Comparison of ENCODE assay signal across 8 cellular contexts in the genomic region with DNA sequence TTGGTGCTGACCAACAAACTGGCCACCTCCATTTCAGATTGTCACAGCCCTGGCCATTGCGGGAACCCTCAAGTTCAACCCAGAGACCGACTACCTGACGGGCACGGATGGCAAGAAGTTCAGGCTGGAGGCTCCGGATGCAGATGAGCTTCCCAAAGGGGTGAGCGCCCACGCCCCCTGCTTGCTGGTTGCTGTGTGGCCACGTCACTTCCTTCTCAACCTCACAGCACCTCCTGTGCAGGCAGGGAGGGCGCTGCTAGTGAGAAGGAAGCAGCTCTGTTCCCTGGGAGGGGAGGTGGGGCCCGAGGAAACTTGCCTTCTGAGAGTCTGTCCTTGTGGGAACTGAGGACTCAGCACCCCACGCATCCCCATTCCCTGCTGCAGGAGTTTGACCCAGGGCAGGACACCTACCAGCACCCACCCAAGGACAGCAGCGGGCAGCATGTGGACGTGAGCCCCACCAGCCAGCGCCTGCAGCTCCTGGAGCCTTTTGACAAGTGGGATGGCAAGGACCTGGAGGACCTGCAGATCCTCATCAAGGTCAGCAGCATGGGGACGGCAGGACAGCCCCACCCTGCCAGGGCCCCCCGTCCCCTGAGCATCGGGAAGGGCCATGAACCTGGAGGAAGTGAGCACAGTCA.
DNase-seq lines count a peak whose midpoint lies in the region.

No MANE protein-coding gene starts in this region.

- DNase-seq in NCI-H69 (lab: John Stamatoyannopoulos, UW) (peak; percentile 30), hepatic stellate cell (ENCODE audit: low spot score) (peak; percentile 54), NCI-H748 treated with DMSO at 0.1 percent for 48 hours (lab: John Stamatoyannopoulos, UW) (no peak), NCI-H1105 treated with DMSO at 0.1 percent for 48 hours (lab: John Stamatoyannopoulos, UW) (no peak), COR-L47 (lab: John Stamatoyannopoulos, UW) (no peak), KBM-7 (no peak)
- peak; percentile 69 to 73 for DNase-seq in activated T-cell treated with anti-CD3 and anti-CD28 coated beads, Interleukin-2, amount 50 U/mL, for 48 hours
- DNase-seq in stimulated activated CD8-positive, alpha-beta memory T cell treated with anti-CD3 and anti-CD28 coated beads, Interleukin-2, amount 100 ng/mL, for 1 hour (ENCODE audit: low read depth in 2 of 2): peak; percentile 15 to 16

- in situ Hi-C loops in KBM-7 (cut with MboI; ENCODE audit: low pct_unique_long_range_greater_than_20kb, low sequenced_read_pairs): no loop called here

Comparison
In these comparisons a context has a peak if more than half of its experiments do, and no peak if none do; other contexts are left out.
1. DNase-seq: peak in NCI-H69 (single experiment), activated T-cell treated with anti-CD3 and anti-CD28 coated beads, Interleukin-2, amount 50 U/mL, for 48 hours (2 of 2), hepatic stellate cell (single experiment) and stimulated activated CD8-positive, alpha-beta memory T cell treated with anti-CD3 and anti-CD28 coated beads, Interleukin-2, amount 100 ng/mL, for 1 hour (2 of 2); none in NCI-H748 treated with DMSO at 0.1 percent for 48 hours (single experiment), NCI-H1105 treated with DMSO at 0.1 percent for 48 hours (single experiment), COR-L47 (single experiment) and KBM-7 (single experiment).